In the genomic region with DNA sequence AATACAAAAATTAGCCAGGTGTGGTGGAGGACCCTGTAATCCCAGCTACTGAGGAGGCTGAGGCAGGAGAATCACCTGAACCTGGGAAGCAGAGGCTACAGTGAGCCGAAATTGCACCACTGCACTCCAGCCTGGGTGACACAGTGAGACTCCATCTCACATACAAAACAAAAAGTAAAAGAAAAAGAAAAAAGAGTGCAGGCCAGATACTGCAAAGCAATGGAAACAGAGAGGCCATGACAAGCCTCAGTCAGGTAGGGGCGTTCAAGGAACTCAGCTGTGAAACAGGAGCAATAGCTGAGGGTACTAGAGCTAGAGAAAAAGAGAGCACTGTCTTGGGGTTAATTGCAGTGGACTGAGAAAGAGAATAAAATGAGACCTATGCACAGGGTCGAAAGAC, we compare ENCODE assay signal across 19 cellular contexts. TPM values are rescaled to one million over a fixed set of nuclear protein-coding genes. Genes with fewer than 3 reads are reported as not detected.
DNase-seq lines count a peak whose midpoint lies in the region; ATAC-seq lines count a peak whose summit lies in the region.
"Had no signal": no experiment of that assay in that cellular context is flagged by ENCODE, and none has a peak within 500 bp of the region (broad histone marks: within the 10 kb centered on the region; RNA-seq: fewer than 3 reads in every experiment).

No MANE protein-coding gene starts in this region.

- peaks cover 27% of the 10 kb centered on the region for H3K4me1 Mint-ChIP-seq in activated CD4-positive, alpha-beta T cell treated with anti-CD3 and anti-CD28 coated beads, Interleukin-2, amount 10 ng/mL, durations not matched to agents 7 days and 5 days
- peaks cover 12% of the 10 kb centered on the region for H3K4me1 Mint-ChIP-seq in activated naive CD8-positive, alpha-beta T cell treated with anti-CD3 and anti-CD28 coated beads, Interleukin-2, amount 10 ng/mL, durations not matched to agents 7 days and 5 days
- peaks cover 2% of the 10 kb centered on the region for H3K4me1 Mint-ChIP-seq in activated naive CD8-positive, alpha-beta T cell treated with anti-CD3 and anti-CD28 coated beads, Interleukin-2, amount 50 U/mL, for 24 hours
- peaks cover 2% of the 10 kb centered on the region for H3K4me1 Mint-ChIP-seq in T-helper 17 cell
- H3K4me1 Mint-ChIP-seq: B cell had no signal

- CTCF ChIA-PET in activated CD4-positive, alpha-beta T cell treated with anti-CD3 and anti-CD28 coated beads, Interleukin-2, amount 10 ng/mL, durations not matched to agents 7 days and 5 days (lab: Charles Lee) = interaction anchor here (1.2 to 1.4 kb wide), 3 partner anchors 10 to 13 kb away, joined by 3 to 6 read pairs (median 4); no protein-coding TSS in a partner anchor

- POLR2A ChIA-PET in activated CD4-positive, alpha-beta T cell treated with anti-CD3 and anti-CD28 coated beads, Interleukin-2, amount 10 ng/mL, durations not matched to agents 7 days and 5 days (lab: Charles Lee) = no interaction called here
- POLR2A ChIA-PET in activated naive CD8-positive, alpha-beta T cell treated with anti-CD3 and anti-CD28 coated beads, Interleukin-2, amount 10 ng/mL, durations not matched to agents 7 days and 5 days (lab: Charles Lee) = no interaction called here

- peaks cover 4% of the 10 kb centered on the region for H3K36me3 Mint-ChIP-seq in activated CD4-positive, alpha-beta T cell treated with anti-CD3 and anti-CD28 coated beads, Interleukin-2, amount 10 ng/mL, durations not matched to agents 7 days and 5 days (ENCODE audit: low read depth)
- peaks cover 10% of the 10 kb centered on the region for H3K36me3 Mint-ChIP-seq in activated naive CD8-positive, alpha-beta T cell treated with anti-CD3 and anti-CD28 coated beads, Interleukin-2, amount 10 ng/mL, durations not matched to agents 7 days and 5 days
- peaks cover 1% of the 10 kb centered on the region for H3K36me3 Mint-ChIP-seq in activated naive CD8-positive, alpha-beta T cell treated with anti-CD3 and anti-CD28 coated beads, Interleukin-2, amount 50 U/mL, for 24 hours (ENCODE audit: low read depth)
- H3K36me3 Mint-ChIP-seq in T-helper 17 cell (ENCODE audit: low read depth) = peaks cover 3% of the 10 kb centered on the region
- H3K36me3 Mint-ChIP-seq: CD8-positive, alpha-beta T cell had no signal

- no peaks in the 10 kb centered on the region for H3K27me3 Mint-ChIP-seq in activated CD4-positive, alpha-beta T cell treated with anti-CD3 and anti-CD28 coated beads, Interleukin-2, amount 10 ng/mL, durations not matched to agents 7 days and 5 days
- H3K27me3 Mint-ChIP-seq in activated naive CD8-positive, alpha-beta T cell treated with anti-CD3 and anti-CD28 coated beads, Interleukin-2, amount 10 ng/mL, durations not matched to agents 7 days and 5 days = no peaks in the 10 kb centered on the region
- H3K27me3 Mint-ChIP-seq in activated naive CD8-positive, alpha-beta T cell treated with anti-CD3 and anti-CD28 coated beads, Interleukin-2, amount 50 U/mL, for 24 hours = no peaks in the 10 kb centered on the region
- peaks cover 10% of the 10 kb centered on the region for H3K27me3 Mint-ChIP-seq in T-helper 17 cell
- H3K27me3 Mint-ChIP-seq: B cell had no signal

- ATAC-seq in activated naive CD8-positive, alpha-beta T cell treated with anti-CD3 and anti-CD28 coated beads, Interleukin-2, amount 10 ng/mL, durations not matched to agents 7 days and 5 days (ENCODE audit: low read depth) = no peak
- no peak for ATAC-seq in activated naive CD8-positive, alpha-beta T cell treated with anti-CD3 and anti-CD28 coated beads, Interleukin-2, amount 50 U/mL, for 24 hours
- ATAC-seq in T-helper 17 cell = no peak
- no peak for ATAC-seq in HG03108 (IDR thresholded peaks at IDR 0.05; ENCODE audit: unreplicated experiment)
- ATAC-seq: CD8-positive, alpha-beta T cell; HCT116 had no signal

- no peaks in the 10 kb centered on the region for H3K9me3 ChIP-seq in T-helper 17 cell (ENCODE audit: control insufficient read depth, low read length, poor library complexity, severe bottlenecking)
- H3K9me3 ChIP-seq: BLaER1 treated with 17β-estradiol and CSF1 and Interleukin-3, amounts not matched to agents 10 nM and 100 nM had no signal

- peaks cover 8% of the 10 kb centered on the region for H3K9me3 Mint-ChIP-seq in activated CD4-positive, alpha-beta T cell treated with anti-CD3 and anti-CD28 coated beads, Interleukin-2, amount 10 ng/mL, durations not matched to agents 7 days and 5 days
- H3K9me3 Mint-ChIP-seq in activated naive CD8-positive, alpha-beta T cell treated with anti-CD3 and anti-CD28 coated beads, Interleukin-2, amount 10 ng/mL, durations not matched to agents 7 days and 5 days = peaks cover 3% of the 10 kb centered on the region
- H3K9me3 Mint-ChIP-seq in activated naive CD8-positive, alpha-beta T cell treated with anti-CD3 and anti-CD28 coated beads, Interleukin-2, amount 50 U/mL, for 24 hours = no peaks in the 10 kb centered on the region

- no peak for DNase-seq in activated CD4-positive, alpha-beta T cell treated with anti-CD3 and anti-CD28 coated beads, Interleukin-2, amount 10 ng/mL, durations not matched to agents 7 days and 5 days
- DNase-seq in activated CD4-positive, alpha-beta T cell treated with anti-CD3 and anti-CD28 coated beads, Interleukin-2, amount 50 U/mL, for 48 hours = no peak
- DNase-seq in activated naive CD8-positive, alpha-beta T cell treated with anti-CD3 and anti-CD28 coated beads, Interleukin-2, amount 10 ng/mL, durations not matched to agents 7 days and 5 days = no peak
- no peak for DNase-seq in activated naive CD8-positive, alpha-beta T cell treated with anti-CD3 and anti-CD28 coated beads, Interleukin-2, amount 50 U/mL, for 24 hours
- DNase-seq in T-helper 17 cell (no peak), NOMO-1 (lab: John Stamatoyannopoulos, UW; ENCODE audit: unreplicated experiment in 2 of 2) (no peak)
- DNase-seq: Calu3; CD8-positive, alpha-beta T cell; DMS79 treated with DMSO at 0.1 percent for 48 hours; GF-D8; GM23248; H7; HFFc6 had no signal

- no peak overlapping the region for H3K4me3 Mint-ChIP-seq in activated CD4-positive, alpha-beta T cell treated with anti-CD3 and anti-CD28 coated beads, Interleukin-2, amount 10 ng/mL, durations not matched to agents 7 days and 5 days
- peak overlapping the region; percentile 3 for H3K4me3 Mint-ChIP-seq in activated naive CD8-positive, alpha-beta T cell treated with anti-CD3 and anti-CD28 coated beads, Interleukin-2, amount 10 ng/mL, durations not matched to agents 7 days and 5 days
- no peak overlapping the region for H3K4me3 Mint-ChIP-seq in activated naive CD8-positive, alpha-beta T cell treated with anti-CD3 and anti-CD28 coated beads, Interleukin-2, amount 50 U/mL, for 24 hours
- peak overlapping the region; percentile 10 for H3K4me3 Mint-ChIP-seq in T-helper 17 cell
- H3K4me3 Mint-ChIP-seq: B cell; CD8-positive, alpha-beta T cell; HFFc6 had no signal

- peak overlapping the region; percentile 43 for H3K27ac Mint-ChIP-seq in activated CD4-positive, alpha-beta T cell treated with anti-CD3 and anti-CD28 coated beads, Interleukin-2, amount 10 ng/mL, durations not matched to agents 7 days and 5 days
- peak overlapping the region; percentile 2 for H3K27ac Mint-ChIP-seq in activated naive CD8-positive, alpha-beta T cell treated with anti-CD3 and anti-CD28 coated beads, Interleukin-2, amount 10 ng/mL, durations not matched to agents 7 days and 5 days
- no peak overlapping the region for H3K27ac Mint-ChIP-seq in activated naive CD8-positive, alpha-beta T cell treated with anti-CD3 and anti-CD28 coated beads, Interleukin-2, amount 50 U/mL, for 24 hours
- H3K27ac Mint-ChIP-seq in T-helper 17 cell = no peak overlapping the region
- H3K27ac Mint-ChIP-seq: B cell; CD8-positive, alpha-beta T cell; HFFc6 had no signal

RNA-seq across cellular contexts. Expression of a gene that starts 56.2 kb away (rescaled TPM):
- 1 to 10 TPM in 1 of 2 experiments, under 1 TPM in 1; 0.92 to 1.2 TPM for total RNA-seq in activated CD4-positive, alpha-beta T cell treated with anti-CD3 and anti-CD28 coated beads, Interleukin-2, amount 10 ng/mL, durations not matched to agents 7 days and 5 days
- 1 to 10 TPM; 3.7 to 4.9 TPM for total RNA-seq in activated naive CD8-positive, alpha-beta T cell treated with anti-CD3 and anti-CD28 coated beads, Interleukin-2, amount 10 ng/mL, durations not matched to agents 7 days and 5 days
- 1 to 10 TPM in 1 of 2 donors, under 1 TPM in 1; 0.82 to 1.5 TPM for total RNA-seq in T-helper 17 cell
- total RNA-seq: A172, B cell, Calu3, GM23248, H7, HFFc6, HT1080 had no signal

RNA-seq across cellular contexts. Expression of a gene that starts 56.7 kb away (rescaled TPM):
- under 1 TPM in 1 of 2 experiments, not detected in 1; 0.17 TPM for total RNA-seq in activated CD4-positive, alpha-beta T cell treated with anti-CD3 and anti-CD28 coated beads, Interleukin-2, amount 10 ng/mL, durations not matched to agents 7 days and 5 days
- total RNA-seq in activated naive CD8-positive, alpha-beta T cell treated with anti-CD3 and anti-CD28 coated beads, Interleukin-2, amount 10 ng/mL, durations not matched to agents 7 days and 5 days = not detected
- under 1 TPM; 0.42 to 0.50 TPM for total RNA-seq in T-helper 17 cell
- total RNA-seq: Calu3, H7, HFFc6 had no signal

Comparison
In these comparisons a context has a peak if more than half of its experiments do, and no peak if none do; other contexts are left out.
1. H3K27ac Mint-ChIP-seq: peak in activated CD4-positive, alpha-beta T cell treated with anti-CD3 and anti-CD28 coated beads, Interleukin-2, amount 10 ng/mL, durations not matched to agents 7 days and 5 days (single experiment) and activated naive CD8-positive, alpha-beta T cell treated with anti-CD3 and anti-CD28 coated beads, Interleukin-2, amount 10 ng/mL, durations not matched to agents 7 days and 5 days (single experiment); none in activated naive CD8-positive, alpha-beta T cell treated with anti-CD3 and anti-CD28 coated beads, Interleukin-2, amount 50 U/mL, for 24 hours (single experiment) and T-helper 17 cell (single experiment).
2. H3K4me3 Mint-ChIP-seq: peak in activated naive CD8-positive, alpha-beta T cell treated with anti-CD3 and anti-CD28 coated beads, Interleukin-2, amount 10 ng/mL, durations not matched to agents 7 days and 5 days (single experiment) and T-helper 17 cell (single experiment); none in activated CD4-positive, alpha-beta T cell treated with anti-CD3 and anti-CD28 coated beads, Interleukin-2, amount 10 ng/mL, durations not matched to agents 7 days and 5 days (single experiment) and activated naive CD8-positive, alpha-beta T cell treated with anti-CD3 and anti-CD28 coated beads, Interleukin-2, amount 50 U/mL, for 24 hours (single experiment).